In genomic region chr11:62880231-62880802, GRCh38 we compare ENCODE assay signal across 8 cellular contexts. TPM values are rescaled to one million over a fixed set of nuclear protein-coding genes. Genes with fewer than 3 reads are reported as not detected.
DNase-seq lines count a peak whose midpoint lies in the region; ATAC-seq, FAIRE-seq and TF ChIP-seq lines count a peak whose summit lies in the region.

No MANE protein-coding gene starts in this region.

- H3K4me2 ChIP-seq in IMR-90 (ENCODE audit: low read depth, low read length) (peak overlapping the region; percentile 86), parathyroid adenoma (ENCODE audit: low read length) (peak overlapping the region; percentile 96)

- peak overlapping the region; percentile 87; the same call in 1 of the 2 replicates for H2BK20ac ChIP-seq in IMR-90 (ENCODE audit: low read depth, low read length)

- H3K9ac ChIP-seq in IMR-90 (ENCODE audit: low read depth, low read length) (peak overlapping the region; percentile 69), parathyroid adenoma (no peak overlapping the region)

- H3K27ac ChIP-seq in IMR-90 (ENCODE audit: insufficient read depth, low read length), result peak overlapping the region; percentile 98
- peak overlapping the region; percentile 96 for H3K27ac ChIP-seq in parathyroid adenoma

- peak overlapping the region; percentile 38 for H4K5ac ChIP-seq in IMR-90 (ENCODE audit: low read depth, low read length)

- H3K18ac ChIP-seq in IMR-90 (ENCODE audit: low read depth, low read length), result peak overlapping the region; percentile 70

- TF ChIP-seq POLR2A in IMR-90 (IDR thresholded peaks at IDR 0.05; ENCODE audit: low read depth, low read length) (no peak), GM12892 (IDR thresholded peaks at IDR 0.05; ENCODE audit: low read depth, low read length) (no peak)

- dilution Hi-C loops in IMR-90 (cut with HindIII; ENCODE audit: low sequenced_read_pairs, unreplicated experiment), result no loop called here

- TF ChIP-seq CTCF in Calu3 (IDR thresholded peaks at IDR 0.05; ENCODE audit: unreplicated experiment), result no peak
- TF ChIP-seq CTCF in IMR-90 (conservative IDR thresholded peaks at IDR 0.05; ENCODE audit: low read depth, low read length), result no peak
- TF ChIP-seq CTCF in parathyroid adenoma (IDR thresholded peaks at IDR 0.05), result no peak

- H3K56ac ChIP-seq in IMR-90 (ENCODE audit: extremely low read depth, insufficient read depth, low read length), result peak overlapping the region; percentile 85

- DNase-seq in Calu3 (peak; percentile 39), IMR-90 (peak; percentile 88), frontal cortex (ENCODE audit: low spot score in 2 of 2) (peak; percentile 37 to 56), GM12892 (ENCODE audit: insufficient read length) (no peak), T-helper 9 cell (no peak)
- DNase-seq in activated T-cell treated with anti-CD3 and anti-CD28 coated beads, Interleukin-2, amount 50 U/mL, for 72 hours, result peak; percentile 57 to 59

- ATAC-seq in GM19455 (IDR thresholded peaks at IDR 0.05; ENCODE audit: unreplicated experiment) (peak; percentile 18), IMR-90 (ENCODE audit: low read depth) (peak; percentile 54)
- ATAC-seq in activated T-cell treated with anti-CD3 and anti-CD28 coated beads, Interleukin-2, amount 50 U/mL, for 72 hours (replicated peaks in 1 of 2), result peak; percentile 14 to 35

- H3K4me3 ChIP-seq in IMR-90 (ENCODE audit: insufficient read depth, low read depth, low read length), result peak overlapping the region; percentile 92
- H3K4me3 ChIP-seq in parathyroid adenoma (ENCODE audit: low read depth, low read length), result peak overlapping the region; percentile 91

- peak overlapping the region; percentile 100 for H3K4me3 Mint-ChIP-seq in Calu3 (ENCODE audit: low read depth, unreplicated experiment)
- peak overlapping the region; percentile 98 to 99 for H3K4me3 Mint-ChIP-seq in activated T-cell treated with anti-CD3 and anti-CD28 coated beads, Interleukin-2, amount 50 U/mL, for 72 hours

- BruUV-seq in Calu3 (replicated peaks; lab: Mats Ljungman, UMichigan), result no TSS peak
- no TSS peak for BruUV-seq in IMR-90 (replicated peaks; lab: Mats Ljungman, UMichigan)

- H4K20me1 ChIP-seq in IMR-90 (ENCODE audit: insufficient read depth, low read length), result peaks cover 35% of the 10 kb centered on the region

- peak overlapping the region; percentile 57 for H2AK5ac ChIP-seq in IMR-90 (ENCODE audit: low read depth, low read length)

- H2BK120ac ChIP-seq in IMR-90 (ENCODE audit: low read depth, low read length), result peak overlapping the region; percentile 94

- peaks cover 16 to 53% of the 10 kb centered on the region in 2 experiments; a peak in 3 of 4 replicates for H3K79me1 ChIP-seq in IMR-90 (ENCODE audit: low read depth in 1 of 2, low read length in 2 of 2)

- H3K36me3 Mint-ChIP-seq in Calu3 (ENCODE audit: insufficient read depth, unreplicated experiment), result peaks cover 80% of the 10 kb centered on the region
- H3K36me3 Mint-ChIP-seq in activated T-cell treated with anti-CD3 and anti-CD28 coated beads, Interleukin-2, amount 50 U/mL, for 72 hours (ENCODE audit: insufficient read depth in 2 of 2), result peaks cover 32 to 46% of the 10 kb centered on the region in 2 donors

- H3K23ac ChIP-seq in IMR-90 (ENCODE audit: low read depth, low read length), result peak overlapping the region; percentile 92

- peaks cover 32% of the 10 kb centered on the region for H3K36me3 ChIP-seq in IMR-90 (ENCODE audit: control insufficient read depth, insufficient read depth, low read length)
- H3K36me3 ChIP-seq in parathyroid adenoma (ENCODE audit: control insufficient read depth, insufficient read depth, low read length), result no peaks in the 10 kb centered on the region

- peak overlapping the region; percentile 92 for H3K4ac ChIP-seq in IMR-90 (ENCODE audit: low read depth, low read length)

- peaks cover 9% of the 10 kb centered on the region; the same call in 1 of the 2 replicates for H3K9me1 ChIP-seq in IMR-90 (ENCODE audit: insufficient read depth, low read length)

- H3K9me3 ChIP-seq in IMR-90 (ENCODE audit: control insufficient read depth, insufficient read depth, low read length), result no peaks in the 10 kb centered on the region
- no peaks in the 10 kb centered on the region for H3K9me3 ChIP-seq in parathyroid adenoma (ENCODE audit: control insufficient read depth, low read length)

- WGBS in IMR-90 (ENCODE audit: extremely low coverage in 2 of 2, insufficient read length in 1 of 2), 2 experiments, result 2% methylated on average over 9 of the region's 16 CpGs; no CpG with 5 or more reads in 1 of the 2 experiments

- H3K4me1 Mint-ChIP-seq in Calu3 (ENCODE audit: low read depth, unreplicated experiment), result peaks cover 56% of the 10 kb centered on the region
- H3K4me1 Mint-ChIP-seq in activated T-cell treated with anti-CD3 and anti-CD28 coated beads, Interleukin-2, amount 50 U/mL, for 72 hours (ENCODE audit: low read depth), result peaks cover 42% of the 10 kb centered on the region

- intact Hi-C loops in Calu3 (cut with micrococcal nuclease; ENCODE audit: unreplicated experiment), result loop anchor here (2.0 kb wide), 1 partner anchor 40 kb away; no protein-coding TSS in a partner anchor
- intact Hi-C loops in IMR-90 (cut with micrococcal nuclease), result loop anchor here (5.0 kb wide), 1 partner anchor 93 kb away; the partner anchor contains the start of gene TMEM179B

- H2BK15ac ChIP-seq in IMR-90 (ENCODE audit: low read depth, low read length), result peak overlapping the region; percentile 88; the same call in 2 of the 3 replicates

- no peaks in the 10 kb centered on the region for H3K27me3 ChIP-seq in IMR-90 (ENCODE audit: control insufficient read depth, insufficient read depth, low read length)
- H3K27me3 ChIP-seq in parathyroid adenoma (ENCODE audit: control insufficient read depth, insufficient read depth, low read length), result no peaks in the 10 kb centered on the region

- FAIRE-seq in frontal cortex (lab: Jason Lieb, UNC) (no peak), GM12892 (lab: Jason Lieb, UNC) (no peak)

- H4K8ac ChIP-seq in IMR-90 (ENCODE audit: low read depth in 2 of 2, low read length in 2 of 2), result peak overlapping the region; percentile 83 to 100

- peak overlapping the region; percentile 94 for H3K14ac ChIP-seq in IMR-90 (replicated peaks; ENCODE audit: low read depth, low read length)

- H3K79me2 ChIP-seq in parathyroid adenoma, result no peaks in the 10 kb centered on the region

- TF ChIP-seq RAD21 in IMR-90 (IDR thresholded peaks at IDR 0.05; ENCODE audit: low read length), result no peak

- H4K91ac ChIP-seq in IMR-90 (ENCODE audit: insufficient read depth, low read depth, low read length), result peak overlapping the region; percentile 86

- peak overlapping the region; percentile 100 for H3K27ac Mint-ChIP-seq in Calu3 (ENCODE audit: unreplicated experiment)
- H3K27ac Mint-ChIP-seq in activated T-cell treated with anti-CD3 and anti-CD28 coated beads, Interleukin-2, amount 50 U/mL, for 72 hours, result peak overlapping the region; percentile 99

- in situ Hi-C loops in IMR-90 (cut with MboI; ENCODE audit: low sequenced_read_pairs), result loop anchor here (25.0 kb wide), 1 partner anchor 782 kb away; the partner anchor contains the start of gene ATL3

- H2AFZ ChIP-seq in IMR-90 (replicated peaks; ENCODE audit: low read length, poor library complexity) (peak overlapping the region; percentile 79), parathyroid adenoma (peak overlapping the region; percentile 96)

- peaks cover 9% of the 10 kb centered on the region for H3K27me3 Mint-ChIP-seq in Calu3 (ENCODE audit: unreplicated experiment)
- H3K27me3 Mint-ChIP-seq in activated T-cell treated with anti-CD3 and anti-CD28 coated beads, Interleukin-2, amount 50 U/mL, for 72 hours (ENCODE audit: low read depth), result no peaks in the 10 kb centered on the region

- CTCF ChIA-PET in Calu3 (lab: Charles Lee) (no interaction called here), IMR-90 (lab: Yijun Ruan, JAX) (interaction anchor here (1.7 to 1.9 kb wide), 3 partner anchors 17 to 94 kb away, joined by 6 to 7 read pairs (median 7); no protein-coding TSS in a partner anchor)

- peak overlapping the region; percentile 85 for H2BK5ac ChIP-seq in IMR-90 (ENCODE audit: low read depth, low read length, poor library complexity, severe bottlenecking)

- peak overlapping the region; percentile 87 for H2AK9ac ChIP-seq in IMR-90 (replicated peaks; ENCODE audit: low read depth, low read length, poor library complexity)

- peaks cover 22% of the 10 kb centered on the region for H3K4me1 ChIP-seq in IMR-90 (ENCODE audit: control insufficient read depth, insufficient read depth, low read length)
- H3K4me1 ChIP-seq in parathyroid adenoma, result peaks cover 5% of the 10 kb centered on the region

- POLR2A ChIA-PET in IMR-90 (lab: Charles Lee; ENCODE audit: unreplicated experiment), result no interaction called here

- no peaks in the 10 kb centered on the region for H3K9me3 Mint-ChIP-seq in Calu3 (ENCODE audit: low read depth, unreplicated experiment)
- H3K9me3 Mint-ChIP-seq in activated T-cell treated with anti-CD3 and anti-CD28 coated beads, Interleukin-2, amount 50 U/mL, for 72 hours, result no peaks in the 10 kb centered on the region

RNA-seq across cellular contexts. Expression of gene SLC3A2, which starts 0.4 kb away (rescaled TPM):
- total RNA-seq in Calu3 (2022) (410 and 444 TPM in 2 replicates), IMR-90 (2012; rRNA removed) (114 and 140 TPM in 2 replicates), frontal cortex (109 TPM)
- 239 TPM in 2 replicates for polyA plus RNA-seq in IMR-90 (2012; rRNA removed)
- polyA plus RNA-seq in IMR-90 (2012; cell fraction: cytosol; rRNA removed), result 251 and 299 TPM in 2 replicates
- polyA plus RNA-seq in IMR-90 (2012; cell fraction: nucleus; rRNA removed; ENCODE audit: low replicate concordance), result 340 and 413 TPM in 2 replicates
- total RNA-seq in activated T-cell treated with anti-CD3 and anti-CD28 coated beads, Interleukin-2, amount 50 U/mL, for 72 hours, result 100 to 1,000 TPM; 730 to 898 TPM
- 90.4 TPM for polyA plus RNA-seq in GM12892 (2012; ENCODE audit: missing spikeins)

RNA-seq across cellular contexts. Expression of gene CHRM1, which starts 40.8 kb away (rescaled TPM):
- not detected in 2 replicates for total RNA-seq in Calu3 (2022)
- not detected in 2 replicates for total RNA-seq in IMR-90 (2012; rRNA removed)
- polyA plus RNA-seq in IMR-90 (2012; rRNA removed), result not detected in 2 replicates
- not detected in 2 replicates for polyA plus RNA-seq in IMR-90 (2012; cell fraction: cytosol; rRNA removed)
- polyA plus RNA-seq in IMR-90 (2012; cell fraction: nucleus; rRNA removed; ENCODE audit: low replicate concordance), result not detected in 2 replicates
- not detected for total RNA-seq in activated T-cell treated with anti-CD3 and anti-CD28 coated beads, Interleukin-2, amount 50 U/mL, for 72 hours
- total RNA-seq in frontal cortex, result 14.3 TPM
- polyA plus RNA-seq in GM12892 (2012; ENCODE audit: missing spikeins), result not detected

RNA-seq across cellular contexts. Expression of gene WDR74, which starts 40.9 kb away (rescaled TPM):
- total RNA-seq in Calu3 (2022) (87.7 and 97.4 TPM in 2 replicates), IMR-90 (2012; rRNA removed) (40.8 and 44.3 TPM in 2 replicates), frontal cortex (48.5 TPM)
- polyA plus RNA-seq in IMR-90 (2012; rRNA removed), result 38.4 and 41.9 TPM in 2 replicates
- 31.9 and 59.9 TPM in 2 replicates for polyA plus RNA-seq in IMR-90 (2012; cell fraction: cytosol; rRNA removed)
- polyA plus RNA-seq in IMR-90 (2012; cell fraction: nucleus; rRNA removed; ENCODE audit: low replicate concordance), result 66.2 and 131 TPM in 2 replicates
- total RNA-seq in activated T-cell treated with anti-CD3 and anti-CD28 coated beads, Interleukin-2, amount 50 U/mL, for 72 hours, result 100 to 1,000 TPM; 101 to 104 TPM
- 51.3 TPM for polyA plus RNA-seq in GM12892 (2012; ENCODE audit: missing spikeins)

RNA-seq across cellular contexts. Expression of gene TEX54, which starts 47.7 kb away (rescaled TPM):
- total RNA-seq in Calu3 (2022), result not detected in 2 replicates
- not detected in 2 replicates for total RNA-seq in IMR-90 (2012; rRNA removed)
- polyA plus RNA-seq in IMR-90 (2012; rRNA removed), result not detected in 2 replicates
- polyA plus RNA-seq in IMR-90 (2012; cell fraction: cytosol; rRNA removed), result not detected in 2 replicates
- polyA plus RNA-seq in IMR-90 (2012; cell fraction: nucleus; rRNA removed; ENCODE audit: low replicate concordance), result not detected in 2 replicates
- total RNA-seq in activated T-cell treated with anti-CD3 and anti-CD28 coated beads, Interleukin-2, amount 50 U/mL, for 72 hours, result 1 to 10 TPM in 1 of 2 donors, under 1 TPM in 1; 0.77 to 1.5 TPM
- total RNA-seq in frontal cortex, result not detected
- not detected for polyA plus RNA-seq in GM12892 (2012; ENCODE audit: missing spikeins)

RNA-seq across cellular contexts. Expression of gene STX5, which starts 48.5 kb away (rescaled TPM):
- 38.3 and 39.2 TPM in 2 replicates for total RNA-seq in Calu3 (2022)
- 48.6 and 49.5 TPM in 2 replicates for total RNA-seq in IMR-90 (2012; rRNA removed)
- 43.1 and 43.5 TPM in 2 replicates for polyA plus RNA-seq in IMR-90 (2012; rRNA removed)
- 24.5 and 39.6 TPM in 2 replicates for polyA plus RNA-seq in IMR-90 (2012; cell fraction: cytosol; rRNA removed)
- 35.4 and 47.9 TPM in 2 replicates for polyA plus RNA-seq in IMR-90 (2012; cell fraction: nucleus; rRNA removed; ENCODE audit: low replicate concordance)
- total RNA-seq in activated T-cell treated with anti-CD3 and anti-CD28 coated beads, Interleukin-2, amount 50 U/mL, for 72 hours, result 10 to 100 TPM; 53.9 to 70.1 TPM
- total RNA-seq in frontal cortex, result 31.0 TPM
- polyA plus RNA-seq in GM12892 (2012; ENCODE audit: missing spikeins), result 23.9 TPM

Comparison
In these comparisons a context has a peak if more than half of its experiments do, and no peak if none do; other contexts are left out.
1. DNase-seq: peak in Calu3 (single experiment), IMR-90 (single experiment), activated T-cell treated with anti-CD3 and anti-CD28 coated beads, Interleukin-2, amount 50 U/mL, for 72 hours (2 of 2) and frontal cortex (2 of 2); none in GM12892 (single experiment) and T-helper 9 cell (single experiment).
2. RNA of gene CHRM1, which starts 40.8 kb away (total RNA-seq): 14.3 TPM in frontal cortex (single experiment); not detected in Calu3, not detected in IMR-90 and not detected in activated T-cell treated with anti-CD3 and anti-CD28 coated beads, Interleukin-2, amount 50 U/mL, for 72 hours; every median in the first group is over 10 times any median in the second.
3. Peak in every context shown above with its lines, with median percentiles within 50 percentile points of each other: ATAC-seq.